1 cellular context compared by ENCODE assay signal in genomic region chr4:107913283-107913899, GRCh38.
TF ChIP-seq lines count a peak whose summit lies in the region.

No MANE protein-coding gene starts in this region.

TF ChIP-seq in SK-N-SH treated with all-trans-retinoic acid at 6 μM for 48 hours, 23 proteins besides CTCF, POLR2A, EP300 and RAD21 (continued from another document):
- TF ChIP-seq TSHZ2 (CRISPR knock-in tag; IDR thresholded peaks at IDR 0.05) (no peak), TCF4 (CRISPR knock-in tag; IDR thresholded peaks at IDR 0.05; ENCODE audit: borderline replicate concordance) (no peak), ISL1 (CRISPR knock-in tag; IDR thresholded peaks at IDR 0.05) (no peak), CREB5 (CRISPR knock-in tag; IDR thresholded peaks at IDR 0.05; ENCODE audit: low read depth) (no peak), CSDC2 (CRISPR knock-in tag; IDR thresholded peaks at IDR 0.05) (no peak), PATZ1 (CRISPR knock-in tag; IDR thresholded peaks at IDR 0.05; ENCODE audit: borderline replicate concordance) (no peak), TOX (CRISPR knock-in tag; IDR thresholded peaks at IDR 0.05; ENCODE audit: borderline replicate concordance) (no peak), SNAI2 (CRISPR knock-in tag; IDR thresholded peaks at IDR 0.05) (no peak)
